1 cellular context compared by ENCODE assay signal in the genomic region with DNA sequence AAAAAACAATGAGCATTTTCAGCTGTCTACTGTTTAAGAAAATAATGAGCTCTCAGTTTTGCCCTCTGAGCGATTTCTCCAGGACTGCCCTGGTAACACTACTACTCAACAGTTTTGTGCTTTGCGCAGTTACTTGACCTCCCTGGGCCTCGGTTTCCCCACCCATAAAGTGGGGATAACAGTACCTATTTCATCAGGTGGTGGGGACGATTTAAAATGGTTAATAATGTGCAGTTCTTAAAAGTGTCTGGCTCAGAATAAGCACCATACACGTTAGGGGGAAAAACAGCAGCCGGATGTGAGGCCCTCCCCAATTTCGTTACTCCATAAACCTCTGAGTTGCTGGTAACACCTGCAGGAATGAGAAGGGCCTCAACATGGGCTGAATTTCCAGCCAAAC.
TF ChIP-seq lines count a peak whose summit lies in the region.

No MANE protein-coding gene starts in this region.

TF ChIP-seq in endothelial cell of umbilical vein, 7 proteins besides CTCF, POLR2A, EP300 and RAD21:
- TF ChIP-seq JUN (IDR thresholded peaks at IDR 0.05; ENCODE audit: borderline replicate concordance, insufficient read depth, insufficient read length, low read depth) (no peak), FOS (IDR thresholded peaks at IDR 0.05; ENCODE audit: borderline replicate concordance, insufficient read depth, low read length) (no peak), MYC (IDR thresholded peaks at IDR 0.05; ENCODE audit: low read depth, low read length) (no peak), MAX (IDR thresholded peaks at IDR 0.05; ENCODE audit: insufficient read depth, insufficient read length) (no peak), GATA2 (IDR thresholded peaks at IDR 0.05; ENCODE audit: insufficient read depth, insufficient read length, low read depth, low read length) (no peak), POLR2AphosphoS5 (IDR thresholded peaks at IDR 0.05; ENCODE audit: insufficient read depth, low read depth, low read length) (no peak), EZH2 (IDR thresholded peaks at IDR 0.05; ENCODE audit: borderline replicate concordance, low read depth, low read length, severe bottlenecking) (no peak)
